1 cellular context compared by ENCODE assay signal in genomic region chr3:197573048-197573767, GRCh38.
TF ChIP-seq lines count a peak whose summit lies in the region.

No MANE protein-coding gene starts in this region.

TF ChIP-seq in K562, 482 proteins besides CTCF, POLR2A, EP300 and RAD21 (continued from another document):
- TF ChIP-seq CREB3L1 (IDR thresholded peaks at IDR 0.05; ENCODE audit: borderline replicate concordance, low read depth) (no peak), ZNF830 (CRISPR knock-in tag; IDR thresholded peaks at IDR 0.05) (no peak), HDAC8 (tag; IDR thresholded peaks at IDR 0.05) (no peak), MED1 (CRISPR knock-in tag; IDR thresholded peaks at IDR 0.05; ENCODE audit: borderline replicate concordance) (no peak), ZNF586 (CRISPR knock-in tag; conservative IDR thresholded peaks at IDR 0.05) (no peak), E2F5 (CRISPR knock-in tag; IDR thresholded peaks at IDR 0.05) (no peak), SMAD2 (IDR thresholded peaks at IDR 0.05; ENCODE audit: low read depth, low read length) (no peak), ZNF133 (CRISPR knock-in tag; IDR thresholded peaks at IDR 0.05) (no peak), ZFX (CRISPR knock-in tag; IDR thresholded peaks at IDR 0.05) (no peak), HDAC1 (IDR thresholded peaks at IDR 0.05) (peak in 1 of 2 experiments; percentile 47; a peak in 2 of 4 replicates), ZNF518B (CRISPR knock-in tag; IDR thresholded peaks at IDR 0.05) (no peak), RCOR1 (IDR thresholded peaks at IDR 0.05; ENCODE audit: borderline replicate concordance in 1 of 2, low read depth in 2 of 2, low read length in 2 of 2) (peak in 1 of 2 experiments; percentile 85; a peak in 2 of 4 replicates), ETV1 (tag; conservative IDR thresholded peaks at IDR 0.05; ENCODE audit: low read depth) (no peak), HCFC1 (IDR thresholded peaks at IDR 0.05; ENCODE audit: low read depth, low read length) (no peak), PTRF (tag; IDR thresholded peaks at IDR 0.05) (no peak)
TF ChIP-seq in K562: peak in this region for 3.
